ENCODE assay signal across 8 cellular contexts in genomic region chr1:151008244-151009205, GRCh38. TPM values are rescaled to one million over a fixed set of nuclear protein-coding genes. Genes with fewer than 3 reads are reported as not detected.
DNase-seq lines count a peak whose midpoint lies in the region; ATAC-seq and TF ChIP-seq lines count a peak whose summit lies in the region.

PRUNE1 (plus strand) TSS chr1:151008449; CDS start chr1:151008633, 184 bp downstream.

- peak; percentile 98 for DNase-seq in GM06990 (ENCODE audit: extremely low read depth, insufficient read length)
- DNase-seq in NCI-H146 treated with DMSO at 0.1 percent for 48 hours (lab: John Stamatoyannopoulos, UW; ENCODE audit: unreplicated experiment): peak; percentile 77
- DNase-seq in T-helper 1 cell: peak; percentile 96 to 98 (median 97)
- DNase-seq in cardiac septum (ENCODE audit: low spot score): peak; percentile 98
- DNase-seq in trophoblast cell: peak; percentile 99 to 100
- DNase-seq in tibial nerve (ENCODE audit: low spot score in 2 of 2): peak; percentile 88 to 91

- H3K79me2 ChIP-seq in trophoblast cell (ENCODE audit: control insufficient read depth, insufficient read depth, low read length, poor library complexity): peaks cover 4% of the 10 kb centered on the region

- H3K36me3 ChIP-seq in GM06990 (ENCODE audit: control insufficient read depth, insufficient read depth, low read length) (no peaks in the 10 kb centered on the region), trophoblast cell (ENCODE audit: control insufficient read depth in 1 of 2, insufficient read depth in 2 of 2, low read length in 2 of 2) (no peaks in the 10 kb centered on the region), tibial nerve (no peaks in the 10 kb centered on the region)

- peak within 1 kb of the TSS; percentile 33 for H2AK5ac ChIP-seq in trophoblast cell (ENCODE audit: low read length)

- peak; percentile 91 to 95 for TF ChIP-seq EP300 in tibial nerve (IDR thresholded peaks at IDR 0.05)

- WGBS in adipose tissue, 3 donors: 1% methylated on average over 68 to 69 of the region's 69 CpGs
- no CpG with 5 or more reads among the region's 69 CpGs for WGBS in trophoblast cell (ENCODE audit: extremely low coverage, insufficient coverage, insufficient read length)
- WGBS in tibial nerve, 2 donors: 1% methylated on average over 48 to 54 of the region's 69 CpGs

- H3K4me2 ChIP-seq in trophoblast cell (ENCODE audit: low read length): peak within 1 kb of the TSS; percentile 88

- H3K27ac ChIP-seq in adipose tissue (ENCODE audit: low read depth, low read length) (peak within 1 kb of the TSS; percentile 52), trophoblast cell (ENCODE audit: low read depth, low read length) (no peak within 1 kb of the TSS), tibial nerve (peak within 1 kb of the TSS; percentile 83 to 96 (median 91))

- ATAC-seq in HG02759 (IDR thresholded peaks at IDR 0.05; ENCODE audit: unreplicated experiment): peak; percentile 81

- H3K79me1 ChIP-seq in trophoblast cell (ENCODE audit: low read length): peaks cover 5% of the 10 kb centered on the region

- peak within 1 kb of the TSS; percentile 85 for H4K8ac ChIP-seq in trophoblast cell (ENCODE audit: low read depth, low read length)

- H3K9ac ChIP-seq in trophoblast cell (ENCODE audit: low read length): peak within 1 kb of the TSS; percentile 21

- peak within 1 kb of the TSS; percentile 48 for H2BK120ac ChIP-seq in trophoblast cell (ENCODE audit: insufficient read depth, low read length, poor library complexity)

- H2BK5ac ChIP-seq in trophoblast cell (ENCODE audit: low read depth, low read length, poor library complexity): peak within 1 kb of the TSS; percentile 44

- TF ChIP-seq CTCF in GM06990 (IDR thresholded peaks at IDR 0.05; ENCODE audit: insufficient read depth, low read length, poor library complexity, severe bottlenecking) (no peak), tibial nerve (IDR thresholded peaks at IDR 0.05) (peak in 3 of 5 experiments; percentile 22 to 54 (median 49))

- peak within 1 kb of the TSS; percentile 78 for H4K91ac ChIP-seq in trophoblast cell (ENCODE audit: low read depth, low read length)

- H3K9me3 ChIP-seq in trophoblast cell (ENCODE audit: insufficient read depth, low read depth, low read length) (no peaks in the 10 kb centered on the region), tibial nerve (no peaks in the 10 kb centered on the region)

- H4K12ac ChIP-seq in trophoblast cell (ENCODE audit: low read depth, low read length): peak within 1 kb of the TSS; percentile 72

- H3K4ac ChIP-seq in trophoblast cell (ENCODE audit: low read depth, low read length): peak within 1 kb of the TSS; percentile 68

- peak within 1 kb of the TSS; percentile 93 for H3K18ac ChIP-seq in trophoblast cell (ENCODE audit: low read length)

- peak within 1 kb of the TSS; percentile 38 for H2AFZ ChIP-seq in trophoblast cell (ENCODE audit: insufficient read depth, low read length, poor library complexity)

- peak within 1 kb of the TSS; percentile 12 for H2BK12ac ChIP-seq in trophoblast cell (ENCODE audit: low read length)

- H3K4me1 ChIP-seq in trophoblast cell (ENCODE audit: control insufficient read depth in 1 of 2, insufficient read depth in 2 of 2, low read length in 2 of 2) (peaks cover 6 to 8% of the 10 kb centered on the region in 2 experiments), tibial nerve (peaks cover 0 to 84% (median 48%) of the 10 kb centered on the region in 4 donors)

- peak within 1 kb of the TSS; percentile 89 for H3K14ac ChIP-seq in trophoblast cell (ENCODE audit: low read length)

- H3K27me3 ChIP-seq in GM06990 (replicated peaks; ENCODE audit: control insufficient read depth, insufficient read depth, low read length) (no peaks in the 10 kb centered on the region), trophoblast cell (ENCODE audit: insufficient read depth, low read length) (no peaks in the 10 kb centered on the region), tibial nerve (no peaks in the 10 kb centered on the region)

- H3K4me3 ChIP-seq in GM06990 (replicated peaks; ENCODE audit: low read depth, low read length) (peak within 1 kb of the TSS; percentile 92), trophoblast cell (ENCODE audit: low read depth, low read length) (peak within 1 kb of the TSS; percentile 84), tibial nerve (peak within 1 kb of the TSS; percentile 62 to 81 (median 70))

- H3K23ac ChIP-seq in trophoblast cell (ENCODE audit: low read length): no peak within 1 kb of the TSS

- peak; percentile 38 to 84 for TF ChIP-seq POLR2A in tibial nerve (IDR thresholded peaks at IDR 0.05)

- intact Hi-C loops in cardiac septum (cut with DNase I): no loop called here

RNA-seq across cellular contexts. Expression of gene PRUNE1, which starts in this region (rescaled TPM):
- 10 to 100 TPM in 1 of 3 donors, 1 to 10 TPM in 2; 8.6 to 14.2 (median 9.9) TPM for polyA plus RNA-seq in adipose tissue
- total RNA-seq in cardiac septum (31.0 TPM), tibial nerve (10 to 100 TPM; 22.0 to 40.4 (median 28.5) TPM)
- 16.3 and 16.9 TPM in 2 replicates for polyA plus RNA-seq in trophoblast cell (2013)
